10 cellular contexts compared by ENCODE assay signal in the genomic region with DNA sequence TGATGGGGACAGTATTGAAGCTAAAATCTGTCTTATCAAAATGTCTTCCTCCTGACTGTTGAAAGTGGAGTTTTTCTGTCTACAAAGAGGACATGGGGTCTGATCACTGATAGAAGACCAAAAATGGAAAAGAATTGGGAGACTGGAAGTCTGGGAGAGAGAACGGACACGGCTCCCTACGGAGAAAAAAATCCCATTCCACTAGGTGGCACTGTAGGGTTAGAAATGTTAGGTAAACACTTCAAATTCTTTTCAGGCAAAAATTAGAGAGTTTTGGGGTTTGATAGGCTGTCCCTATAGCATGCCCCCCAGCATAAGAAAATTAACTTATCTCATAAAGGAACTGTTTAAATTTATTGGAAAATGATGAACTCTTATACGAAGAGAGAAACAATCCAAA.
DNase-seq lines count a peak whose midpoint lies in the region; ATAC-seq and TF ChIP-seq lines count a peak whose summit lies in the region.
"Had no signal": no experiment of that assay in that cellular context is flagged by ENCODE, and none has a peak within 500 bp of the region (broad histone marks: within the 10 kb centered on the region; RNA-seq: fewer than 3 reads in every experiment).

No MANE protein-coding gene starts in this region.

- H3K9me2 ChIP-seq in PC-3 (replicated peaks; ENCODE audit: low read length), result no peaks in the 10 kb centered on the region

- H3K9me3 ChIP-seq in PC-3 (ENCODE audit: low read length) (no peaks in the 10 kb centered on the region), upper lobe of right lung (no peaks in the 10 kb centered on the region)

- H3K79me2 ChIP-seq in PC-3 (ENCODE audit: low read length), result no peaks in the 10 kb centered on the region

- TF ChIP-seq CTCF in PC-3 (conservative IDR thresholded peaks at IDR 0.05; ENCODE audit: low read depth, low read length) (peak; percentile 71), foreskin keratinocyte (conservative IDR thresholded peaks at IDR 0.05) (peak; percentile 52), upper lobe of right lung (IDR thresholded peaks at IDR 0.05) (peak; percentile 20), GM20000 (IDR thresholded peaks at IDR 0.05; ENCODE audit: extremely low read depth, missing control alignments) (no peak)

- no peak overlapping the region for H3K9ac ChIP-seq in PC-3 (ENCODE audit: low read length)

- H3K4me3 ChIP-seq in PC-3 (ENCODE audit: low read length) (no peak overlapping the region), upper lobe of right lung (no peak overlapping the region)

- H4K20me1 ChIP-seq in PC-3 (ENCODE audit: low read length), result no peaks in the 10 kb centered on the region

- H3K4me1 ChIP-seq in PC-3 (ENCODE audit: insufficient read depth, low read length) (no peaks in the 10 kb centered on the region), foreskin keratinocyte (no peaks in the 10 kb centered on the region), upper lobe of right lung (no peaks in the 10 kb centered on the region)

- intact Hi-C loops in activated CD4-positive, alpha-beta T cell treated with anti-CD3 and anti-CD28 coated beads, Interleukin-2, amount 10 ng/mL, durations not matched to agents 24 days and 14 days (cut with micrococcal nuclease), result no loop called here
- intact Hi-C loops in PC-3 (cut with micrococcal nuclease) (loop anchor here (2.0 kb wide), 1 partner anchor 184 kb away; no protein-coding TSS in a partner anchor), upper lobe of right lung (cut with DNase I) (no loop called here)

- H3K4me1 Mint-ChIP-seq in activated CD4-positive, alpha-beta T cell treated with anti-CD3 and anti-CD28 coated beads, Interleukin-2, amount 10 ng/mL, durations not matched to agents 24 days and 14 days, result no peaks in the 10 kb centered on the region
- no peaks in the 10 kb centered on the region for H3K4me1 Mint-ChIP-seq in natural killer cell treated with Interleukin-12 subunit alpha and Interleukin-12 subunit beta and Interleukin-15 and Interleukin-18, amount 100 ng/mL, for 72 hours (ENCODE audit: low read depth in 2 of 2)
- H3K4me1 Mint-ChIP-seq: CD8-positive, alpha-beta memory T cell had no signal

- no peaks in the 10 kb centered on the region for H3K27me3 Mint-ChIP-seq in activated CD4-positive, alpha-beta T cell treated with anti-CD3 and anti-CD28 coated beads, Interleukin-2, amount 10 ng/mL, durations not matched to agents 24 days and 14 days
- H3K27me3 Mint-ChIP-seq in natural killer cell treated with Interleukin-12 subunit alpha and Interleukin-12 subunit beta and Interleukin-15 and Interleukin-18, amount 100 ng/mL, for 72 hours, result no peaks in the 10 kb centered on the region

- H3K36me3 ChIP-seq in PC-3 (ENCODE audit: low read depth, low read length) (no peaks in the 10 kb centered on the region), upper lobe of right lung (no peaks in the 10 kb centered on the region)

- no peaks in the 10 kb centered on the region for H3K27me3 ChIP-seq in PC-3 (ENCODE audit: low read length)
- H3K27me3 ChIP-seq in foreskin keratinocyte, result no peaks in the 10 kb centered on the region
- no peaks in the 10 kb centered on the region for H3K27me3 ChIP-seq in upper lobe of right lung

- no peak for ATAC-seq in PC-3
- no peak for ATAC-seq in foreskin keratinocyte
- no peak for ATAC-seq in upper lobe of right lung
- no peak for ATAC-seq in natural killer cell treated with Interleukin-12 subunit alpha and Interleukin-12 subunit beta and Interleukin-15 and Interleukin-18, amount 100 ng/mL, for 72 hours
- no peak for ATAC-seq in GM21360 (IDR thresholded peaks at IDR 0.05; ENCODE audit: unreplicated experiment)

- H3F3A ChIP-seq in PC-3 (ENCODE audit: low read length, unreplicated experiment), result no peaks in the 10 kb centered on the region

- H3K9me3 Mint-ChIP-seq in activated CD4-positive, alpha-beta T cell treated with anti-CD3 and anti-CD28 coated beads, Interleukin-2, amount 10 ng/mL, durations not matched to agents 24 days and 14 days, result no peaks in the 10 kb centered on the region
- H3K9me3 Mint-ChIP-seq in natural killer cell treated with Interleukin-12 subunit alpha and Interleukin-12 subunit beta and Interleukin-15 and Interleukin-18, amount 100 ng/mL, for 72 hours, result peaks cover 10% of the 10 kb centered on the region

- BruUV-seq in PC-3 (replicated peaks; lab: Mats Ljungman, UMichigan), result no TSS peak

- POLR2A ChIA-PET in PC-3 (lab: Charles Lee; ENCODE audit: unreplicated experiment), result no interaction called here

- no peak overlapping the region for H3K4me3 Mint-ChIP-seq in activated CD4-positive, alpha-beta T cell treated with anti-CD3 and anti-CD28 coated beads, Interleukin-2, amount 10 ng/mL, durations not matched to agents 24 days and 14 days
- no peak overlapping the region for H3K4me3 Mint-ChIP-seq in natural killer cell treated with Interleukin-12 subunit alpha and Interleukin-12 subunit beta and Interleukin-15 and Interleukin-18, amount 100 ng/mL, for 72 hours
- H3K4me3 Mint-ChIP-seq: CD8-positive, alpha-beta memory T cell had no signal

- H3K4me2 ChIP-seq in PC-3 (ENCODE audit: low read length), result no peak overlapping the region

- no peak overlapping the region for H3K27ac Mint-ChIP-seq in activated CD4-positive, alpha-beta T cell treated with anti-CD3 and anti-CD28 coated beads, Interleukin-2, amount 10 ng/mL, durations not matched to agents 24 days and 14 days
- no peak overlapping the region for H3K27ac Mint-ChIP-seq in natural killer cell treated with Interleukin-12 subunit alpha and Interleukin-12 subunit beta and Interleukin-15 and Interleukin-18, amount 100 ng/mL, for 72 hours
- H3K27ac Mint-ChIP-seq: CD8-positive, alpha-beta memory T cell had no signal

- H3K27ac ChIP-seq in PC-3 (ENCODE audit: low read length) (no peak overlapping the region), foreskin keratinocyte (no peak overlapping the region), upper lobe of right lung (no peak overlapping the region)

- no peaks in the 10 kb centered on the region for H3K36me3 Mint-ChIP-seq in activated CD4-positive, alpha-beta T cell treated with anti-CD3 and anti-CD28 coated beads, Interleukin-2, amount 10 ng/mL, durations not matched to agents 24 days and 14 days (ENCODE audit: low read depth)
- no peaks in the 10 kb centered on the region for H3K36me3 Mint-ChIP-seq in natural killer cell treated with Interleukin-12 subunit alpha and Interleukin-12 subunit beta and Interleukin-15 and Interleukin-18, amount 100 ng/mL, for 72 hours
- H3K36me3 Mint-ChIP-seq: CD8-positive, alpha-beta memory T cell had no signal

- CTCF ChIA-PET in PC-3 (lab: Charles Lee), result no interaction called here

- DNase-seq in activated CD4-positive, alpha-beta T cell treated with anti-CD3 and anti-CD28 coated beads, Interleukin-2, amount 10 ng/mL, durations not matched to agents 24 days and 14 days, result peak; percentile 49
- DNase-seq in activated CD4-positive, alpha-beta T cell treated with anti-CD3 and anti-CD28 coated beads, Interleukin-2, amount 50 U/mL, for 48 hours, result no peak
- DNase-seq in PC-3 (peak; percentile 63), foreskin keratinocyte (peak in 1 of 2 donors; percentile 0), upper lobe of right lung (no peak), GM20000 (ENCODE audit: low spot score) (no peak)
- no peak for DNase-seq in natural killer cell treated with Interleukin-12 subunit alpha and Interleukin-12 subunit beta and Interleukin-15 and Interleukin-18, amount 100 ng/mL, for 72 hours (ENCODE audit: low spot score)
- DNase-seq: CD8-positive, alpha-beta memory T cell; hippocampal formation had no signal

- H2AFZ ChIP-seq in PC-3 (ENCODE audit: low read length), result no peak overlapping the region

Comparison
In these comparisons a context has a peak if more than half of its experiments do, and no peak if none do; other contexts are left out.
1. DNase-seq: peak in activated CD4-positive, alpha-beta T cell treated with anti-CD3 and anti-CD28 coated beads, Interleukin-2, amount 10 ng/mL, durations not matched to agents 24 days and 14 days (single experiment) and PC-3 (single experiment); none in activated CD4-positive, alpha-beta T cell treated with anti-CD3 and anti-CD28 coated beads, Interleukin-2, amount 50 U/mL, for 48 hours (0 of 2), upper lobe of right lung (single experiment), GM20000 (single experiment) and natural killer cell treated with Interleukin-12 subunit alpha and Interleukin-12 subunit beta and Interleukin-15 and Interleukin-18, amount 100 ng/mL, for 72 hours (single experiment).